ENCODE assay signal across 1 cellular context in the genomic region with DNA sequence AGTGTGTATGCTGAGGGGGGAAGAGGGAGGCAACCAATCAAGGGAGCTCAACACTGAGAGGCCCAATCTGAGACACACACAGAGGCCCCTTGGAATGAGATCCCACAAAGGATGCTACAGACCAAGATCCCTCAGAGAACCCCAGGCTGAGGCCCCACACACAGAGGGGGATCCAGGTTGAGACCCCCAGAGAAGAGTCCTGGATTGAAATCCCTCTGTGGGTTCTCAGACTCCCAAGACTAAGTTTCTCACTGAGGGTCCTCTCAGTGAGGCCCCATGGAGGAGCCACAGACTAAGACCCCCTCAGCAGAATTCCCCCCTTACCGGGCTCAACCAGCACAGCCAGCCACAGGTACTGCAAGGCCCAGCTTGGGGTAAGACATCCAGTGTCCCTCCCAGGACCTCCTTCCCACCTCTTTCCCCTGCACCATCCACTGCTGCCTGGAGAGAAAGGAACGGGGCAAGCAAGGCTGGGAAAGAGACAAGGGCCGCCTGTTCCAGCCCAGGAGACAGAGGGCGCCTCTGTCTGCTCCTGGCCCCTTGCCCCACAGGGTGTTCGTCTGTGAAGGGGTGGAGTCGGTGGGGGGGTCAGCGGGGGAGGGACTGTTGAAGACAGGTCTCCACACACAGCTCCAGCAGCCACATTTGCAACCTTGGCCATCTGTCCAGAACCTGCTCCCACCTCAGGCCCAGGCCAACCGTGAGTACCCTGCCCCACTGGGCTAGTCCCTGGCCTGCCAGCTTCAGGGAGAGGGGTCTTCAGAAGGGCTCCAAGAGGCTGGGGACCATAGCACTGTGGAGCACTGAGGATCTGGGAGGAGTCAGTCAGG.
TF ChIP-seq lines count a peak whose summit lies in the region.

A gene (plus strand): TSS at position 638 of the 830 bp plus-strand sequence. CDS start 2,088 bp downstream, outside the sequence.

TF ChIP-seq in HCT116, 20 proteins besides CTCF, POLR2A, EP300 and RAD21 (continued from another document):
- TF ChIP-seq, protein P1, sequence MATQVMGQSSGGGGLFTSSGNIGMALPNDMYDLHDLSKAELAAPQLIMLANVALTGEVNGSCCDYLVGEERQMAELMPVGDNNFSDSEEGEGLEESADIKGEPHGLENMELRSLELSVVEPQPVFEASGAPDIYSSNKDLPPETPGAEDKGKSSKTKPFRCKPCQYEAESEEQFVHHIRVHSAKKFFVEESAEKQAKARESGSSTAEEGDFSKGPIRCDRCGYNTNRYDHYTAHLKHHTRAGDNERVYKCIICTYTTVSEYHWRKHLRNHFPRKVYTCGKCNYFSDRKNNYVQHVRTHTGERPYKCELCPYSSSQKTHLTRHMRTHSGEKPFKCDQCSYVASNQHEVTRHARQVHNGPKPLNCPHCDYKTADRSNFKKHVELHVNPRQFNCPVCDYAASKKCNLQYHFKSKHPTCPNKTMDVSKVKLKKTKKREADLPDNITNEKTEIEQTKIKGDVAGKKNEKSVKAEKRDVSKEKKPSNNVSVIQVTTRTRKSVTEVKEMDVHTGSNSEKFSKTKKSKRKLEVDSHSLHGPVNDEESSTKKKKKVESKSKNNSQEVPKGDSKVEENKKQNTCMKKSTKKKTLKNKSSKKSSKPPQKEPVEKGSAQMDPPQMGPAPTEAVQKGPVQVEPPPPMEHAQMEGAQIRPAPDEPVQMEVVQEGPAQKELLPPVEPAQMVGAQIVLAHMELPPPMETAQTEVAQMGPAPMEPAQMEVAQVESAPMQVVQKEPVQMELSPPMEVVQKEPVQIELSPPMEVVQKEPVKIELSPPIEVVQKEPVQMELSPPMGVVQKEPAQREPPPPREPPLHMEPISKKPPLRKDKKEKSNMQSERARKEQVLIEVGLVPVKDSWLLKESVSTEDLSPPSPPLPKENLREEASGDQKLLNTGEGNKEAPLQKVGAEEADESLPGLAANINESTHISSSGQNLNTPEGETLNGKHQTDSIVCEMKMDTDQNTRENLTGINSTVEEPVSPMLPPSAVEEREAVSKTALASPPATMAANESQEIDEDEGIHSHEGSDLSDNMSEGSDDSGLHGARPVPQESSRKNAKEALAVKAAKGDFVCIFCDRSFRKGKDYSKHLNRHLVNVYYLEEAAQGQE (IDR thresholded peaks at IDR 0.05; ENCODE audit: low read depth): no peak
- TF ChIP-seq CBX3 (IDR thresholded peaks at IDR 0.05; ENCODE audit: low read depth) (no peak), TCF7L2 (IDR thresholded peaks at IDR 0.05; ENCODE audit: borderline replicate concordance, extremely low read depth, insufficient read depth, insufficient read length) (no peak), ZFX (IDR thresholded peaks at IDR 0.05) (no peak), ZNF274 (IDR thresholded peaks at IDR 0.05; ENCODE audit: low read depth, low read length) (no peak), YY1 (IDR thresholded peaks at IDR 0.05; ENCODE audit: extremely low read depth, insufficient replicate concordance, low read depth, low read length) (no peak), SIN3A (IDR thresholded peaks at IDR 0.05; ENCODE audit: low read depth) (no peak), ELF1 (IDR thresholded peaks at IDR 0.05; ENCODE audit: borderline replicate concordance, low read depth) (no peak)
TF ChIP-seq in HCT116: peak in this region for 0.
